19 cellular contexts compared by ENCODE assay signal in genomic region chr3:126421573-126422119, GRCh38. TPM values are rescaled to one million over a fixed set of nuclear protein-coding genes. Genes with fewer than 3 reads are reported as not detected.
DNase-seq lines count a peak whose midpoint lies in the region; ATAC-seq and TF ChIP-seq lines count a peak whose summit lies in the region.
"Had no signal": no experiment of that assay in that cellular context is flagged by ENCODE, and none has a peak within 500 bp of the region (broad histone marks: within the 10 kb centered on the region; RNA-seq: fewer than 3 reads in every experiment).

No MANE protein-coding gene starts in this region.

- no peak for DNase-seq in DND-41
- DNase-seq in coronary artery (ENCODE audit: low spot score) = peak; percentile 65
- peak; percentile 74 for DNase-seq in mesenteric fat pad (ENCODE audit: low spot score)
- DNase-seq in stimulated activated CD8-positive, alpha-beta memory T cell treated with anti-CD3 and anti-CD28 coated beads, Interleukin-4, amount 100 ng/mL, for 48 hours = peak; percentile 14
- DNase-seq: CD8-positive, alpha-beta memory T cell; IMR-90; NCI-H1436; NCI-H2029; NCI-H345; NCI-H526; PC-9 had no signal

- H3K9ac ChIP-seq in DND-41 (ENCODE audit: low read depth, low read length) = no peak overlapping the region
- H3K9ac ChIP-seq: BLaER1 treated with 17β-estradiol and CSF1 and Interleukin-3, amounts not matched to agents 10 nM and 100 nM had no signal

- H4K20me1 ChIP-seq in DND-41 (ENCODE audit: insufficient read depth, low read length) = peaks cover 3% of the 10 kb centered on the region; the same call in 1 of the 2 replicates

- H3K9me3 ChIP-seq in DND-41 (ENCODE audit: insufficient read depth, low read length, severe bottlenecking) = peaks cover 5% of the 10 kb centered on the region
- H3K9me3 ChIP-seq: SJSA1 had no signal

- H3K4me3 ChIP-seq in DND-41 (ENCODE audit: low read depth in 1 of 2, low read length in 2 of 2) (no peak overlapping the region), coronary artery (no peak overlapping the region)
- H3K4me3 ChIP-seq: BLaER1 treated with 17β-estradiol and CSF1 and Interleukin-3, amounts not matched to agents 10 nM and 100 nM; PC-9; SJSA1 had no signal

- ATAC-seq in DND-41 (ENCODE audit: insufficient read depth, low read depth) (no peak), GM18861 (IDR thresholded peaks at IDR 0.05; ENCODE audit: unreplicated experiment) (no peak), GM18909 (IDR thresholded peaks at IDR 0.05; ENCODE audit: poor library complexity, unreplicated experiment) (no peak), HG03520 (IDR thresholded peaks at IDR 0.05; ENCODE audit: unreplicated experiment) (no peak)

- TF ChIP-seq CTCF in DND-41 (IDR thresholded peaks at IDR 0.05; ENCODE audit: borderline replicate concordance, extremely low read depth, low read length, poor library complexity, severe bottlenecking) (peak; percentile 13), coronary artery (IDR thresholded peaks at IDR 0.05) (no peak)

- H2AFZ ChIP-seq in DND-41 (ENCODE audit: low read depth, low read length) = no peak overlapping the region
- H2AFZ ChIP-seq: PC-9 had no signal

- no peaks in the 10 kb centered on the region for H3K4me1 ChIP-seq in DND-41 (ENCODE audit: insufficient read depth, low read length)
- H3K4me1 ChIP-seq: BLaER1 treated with 17β-estradiol and CSF1 and Interleukin-3, amounts not matched to agents 10 nM and 100 nM; SJSA1 had no signal

- H3K27ac ChIP-seq in DND-41 (ENCODE audit: low read length) (no peak overlapping the region), coronary artery (no peak overlapping the region)
- H3K27ac ChIP-seq: BLaER1 treated with 17β-estradiol and CSF1 and Interleukin-3, amounts not matched to agents 10 nM and 100 nM; PC-9; RWPE1; SJSA1 had no signal

- H3K4me2 ChIP-seq in DND-41 (ENCODE audit: insufficient read depth, low read length) = no peak overlapping the region
- H3K4me2 ChIP-seq: BLaER1 treated with 17β-estradiol and CSF1 and Interleukin-3, amounts not matched to agents 10 nM and 100 nM; PC-9 had no signal

- no peaks in the 10 kb centered on the region for H3K27me3 ChIP-seq in DND-41 (ENCODE audit: insufficient read depth, low read length, poor library complexity)
- H3K27me3 ChIP-seq: SJSA1 had no signal

- H3K36me3 ChIP-seq in DND-41 (ENCODE audit: insufficient read depth, low read length) = no peaks in the 10 kb centered on the region
- H3K36me3 ChIP-seq: SJSA1 had no signal

- no peaks in the 10 kb centered on the region for H3K79me2 ChIP-seq in DND-41 (ENCODE audit: insufficient read depth, low read length)

RNA-seq across cellular contexts. Expression of gene CFAP100, which starts 26.9 kb away (rescaled TPM):
- not detected for total RNA-seq in mesenteric fat pad
- total RNA-seq: CD8-positive, alpha-beta memory T cell; HT1080; IMR-90; M059J; PC-9; SJSA1 had no signal

RNA-seq across cellular contexts. Expression of gene ZXDC, which starts 54.0 kb away (rescaled TPM):
- total RNA-seq in mesenteric fat pad = 29.4 TPM
